ENCODE assay signal across 8 cellular contexts in genomic region chr17:57256708-57257112, GRCh38. TPM values are rescaled to one million over a fixed set of nuclear protein-coding genes. Genes with fewer than 3 reads are reported as not detected.
A peak's percentile ranks its signal among the peaks of the same experiment; 100 is the strongest.
DNase-seq lines count a peak whose midpoint lies in the region; ATAC-seq, FAIRE-seq and TF ChIP-seq lines count a peak whose summit lies in the region.

No MANE protein-coding gene starts in this region.

- H3K27ac ChIP-seq in SJSA1 (no peak overlapping the region), body of pancreas (peak overlapping the region; percentile 76 to 97 (median 91))

- intact Hi-C loops in body of pancreas (cut with DNase I) = no loop called here

- H3K4me1 ChIP-seq in ES-I3 (ENCODE audit: insufficient read depth, low read length) (peaks cover 31% of the 10 kb centered on the region), SJSA1 (replicated peaks) (peaks cover 12% of the 10 kb centered on the region), body of pancreas (peaks cover 12% of the 10 kb centered on the region)

- FAIRE-seq in HTR-8/SVneo (lab: Jason Lieb, UNC) = no peak

- peak; percentile 7 for ATAC-seq in HG02678 (IDR thresholded peaks at IDR 0.05; ENCODE audit: unreplicated experiment)
- peak; percentile 16 for ATAC-seq in body of pancreas

- 0% methylated on average over 5 to 36 of the region's 36 CpGs for WGBS in body of pancreas, 2 donors

- H3K9ac ChIP-seq in ES-I3 (ENCODE audit: low read depth, low read length) = peak overlapping the region; percentile 75

- no peak for TF ChIP-seq CTCF in body of pancreas (IDR thresholded peaks at IDR 0.05)

- H3K4me3 ChIP-seq in SJSA1 (peak overlapping the region; percentile 64), body of pancreas (peak overlapping the region; percentile 46 to 97)

- no peak for TF ChIP-seq POLR2A in body of pancreas (IDR thresholded peaks at IDR 0.05)

- H3K9me3 ChIP-seq in ES-I3 (ENCODE audit: control insufficient read depth, insufficient read depth, low read length) (no peaks in the 10 kb centered on the region), SJSA1 (replicated peaks) (no peaks in the 10 kb centered on the region), body of pancreas (no peaks in the 10 kb centered on the region)

- no peaks in the 10 kb centered on the region for H3K27me3 ChIP-seq in SJSA1 (replicated peaks)
- no peaks in the 10 kb centered on the region for H3K27me3 ChIP-seq in body of pancreas

- DNase-seq in SJSA1 (ENCODE audit: low read depth in 1 of 2, low spot score in 2 of 2) (peak in 1 of 2 experiments; percentile 25), body of pancreas (peak; percentile 29 to 49 (median 46)), iris pigment epithelial cell (ENCODE audit: low read depth) (peak; percentile 25), HTR-8/SVneo (ENCODE audit: insufficient read length, low spot score) (no peak), 8988T (no peak)
- peak; percentile 36 to 50 for DNase-seq in stimulated activated CD4-positive, alpha-beta T cell treated with anti-CD3 and anti-CD28 coated beads, Interleukin-2, amount 100 ng/mL, for 24 hours

- H3K36me3 ChIP-seq in ES-I3 (ENCODE audit: insufficient read depth, low read length) = no peaks in the 10 kb centered on the region
- H3K36me3 ChIP-seq in SJSA1 = peaks cover 17% of the 10 kb centered on the region
- no peaks in the 10 kb centered on the region for H3K36me3 ChIP-seq in body of pancreas (replicated peaks in 1 of 2; ENCODE audit: insufficient read depth in 1 of 2, low read depth in 2 of 2)

RNA-seq across cellular contexts. Expression of gene MSI2, which starts 0.4 kb away (rescaled TPM):
- total RNA-seq in SJSA1 (2014; rRNA removed; shearing (Covaris generic)) = 27.2 and 39.8 TPM in 2 replicates
- total RNA-seq in body of pancreas = 10 to 100 TPM; 21.1 to 28.5 TPM

Comparison
In these comparisons a context has a peak if more than half of its experiments do, and no peak if none do; other contexts are left out.
1. DNase-seq: peak in body of pancreas (4 of 4), iris pigment epithelial cell (single experiment) and stimulated activated CD4-positive, alpha-beta T cell treated with anti-CD3 and anti-CD28 coated beads, Interleukin-2, amount 100 ng/mL, for 24 hours (2 of 2); none in HTR-8/SVneo (single experiment) and 8988T (single experiment).